Comparison of ENCODE assay signal across 8 cellular contexts in the genomic region with DNA sequence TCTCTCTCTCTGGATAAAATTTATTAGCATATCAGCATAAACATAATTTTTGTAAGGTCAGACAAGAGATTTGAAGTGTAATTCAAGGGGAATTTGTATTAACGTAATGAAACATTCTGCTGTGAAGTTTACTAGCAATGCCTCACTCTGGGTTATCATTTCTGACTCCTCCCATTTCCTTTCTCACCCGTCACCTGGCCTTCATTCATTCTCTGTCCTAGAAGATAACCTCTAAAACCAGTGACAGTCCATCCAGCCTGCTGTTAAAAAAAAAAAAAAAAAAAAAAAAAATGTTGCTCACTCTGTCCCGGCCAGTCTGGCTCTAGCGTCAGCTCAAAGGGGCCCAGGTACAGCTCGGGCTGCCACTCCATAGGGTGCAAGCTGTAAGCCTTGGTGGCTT. TPM values are rescaled to one million over a fixed set of nuclear protein-coding genes. Genes with fewer than 3 reads are reported as not detected.
DNase-seq lines count a peak whose midpoint lies in the region; ATAC-seq and TF ChIP-seq lines count a peak whose summit lies in the region.

No MANE protein-coding gene starts in this region.

- H3K27ac Mint-ChIP-seq in activated CD8-positive, alpha-beta memory T cell treated with anti-CD3 and anti-CD28 coated beads, Interleukin-2, amount 10 ng/mL, durations not matched to agents 7 days and 5 days: peak overlapping the region; percentile 99
- peak overlapping the region; percentile 100 for H3K27ac Mint-ChIP-seq in activated T-helper 1 cell treated with anti-CD3 and anti-CD28 coated beads, Interleukin-12 subunit alpha, Interleukin-12 subunit beta, Interleukin-2, Interleukin-4 antibody, amounts not matched to agents 30 ng/mL and 10 ng/mL and 1 ng/mL, durations not matched to agents 14 hours and 24 hours and 36 hours
- peak overlapping the region; percentile 100 for H3K27ac Mint-ChIP-seq in natural killer cell

- no peaks in the 10 kb centered on the region for H3K27me3 Mint-ChIP-seq in activated CD8-positive, alpha-beta memory T cell treated with anti-CD3 and anti-CD28 coated beads, Interleukin-2, amount 10 ng/mL, durations not matched to agents 7 days and 5 days
- no peaks in the 10 kb centered on the region for H3K27me3 Mint-ChIP-seq in activated T-helper 1 cell treated with anti-CD3 and anti-CD28 coated beads, Interleukin-12 subunit alpha, Interleukin-12 subunit beta, Interleukin-2, Interleukin-4 antibody, amounts not matched to agents 30 ng/mL and 10 ng/mL and 1 ng/mL, durations not matched to agents 14 hours and 24 hours and 36 hours (ENCODE audit: insufficient read depth)
- H3K27me3 Mint-ChIP-seq in natural killer cell (ENCODE audit: low read depth in 2 of 2): no peaks in the 10 kb centered on the region

- H3K4me3 Mint-ChIP-seq in activated CD8-positive, alpha-beta memory T cell treated with anti-CD3 and anti-CD28 coated beads, Interleukin-2, amount 10 ng/mL, durations not matched to agents 7 days and 5 days: peak overlapping the region; percentile 76
- H3K4me3 Mint-ChIP-seq in activated T-helper 1 cell treated with anti-CD3 and anti-CD28 coated beads, Interleukin-12 subunit alpha, Interleukin-12 subunit beta, Interleukin-2, Interleukin-4 antibody, amounts not matched to agents 30 ng/mL and 10 ng/mL and 1 ng/mL, durations not matched to agents 14 hours and 24 hours and 36 hours: peak overlapping the region; percentile 85
- peak overlapping the region; percentile 97 for H3K4me3 Mint-ChIP-seq in natural killer cell

- peaks cover 54% of the 10 kb centered on the region for H3K4me1 Mint-ChIP-seq in activated CD8-positive, alpha-beta memory T cell treated with anti-CD3 and anti-CD28 coated beads, Interleukin-2, amount 10 ng/mL, durations not matched to agents 7 days and 5 days
- H3K4me1 Mint-ChIP-seq in activated T-helper 1 cell treated with anti-CD3 and anti-CD28 coated beads, Interleukin-12 subunit alpha, Interleukin-12 subunit beta, Interleukin-2, Interleukin-4 antibody, amounts not matched to agents 30 ng/mL and 10 ng/mL and 1 ng/mL, durations not matched to agents 14 hours and 24 hours and 36 hours (ENCODE audit: low read depth): peaks cover 61% of the 10 kb centered on the region
- peaks cover 35 to 46% of the 10 kb centered on the region in 2 donors for H3K4me1 Mint-ChIP-seq in natural killer cell

- H3K9me3 Mint-ChIP-seq in activated CD8-positive, alpha-beta memory T cell treated with anti-CD3 and anti-CD28 coated beads, Interleukin-2, amount 10 ng/mL, durations not matched to agents 7 days and 5 days (ENCODE audit: low read depth): no peaks in the 10 kb centered on the region
- no peaks in the 10 kb centered on the region for H3K9me3 Mint-ChIP-seq in activated T-helper 1 cell treated with anti-CD3 and anti-CD28 coated beads, Interleukin-12 subunit alpha, Interleukin-12 subunit beta, Interleukin-2, Interleukin-4 antibody, amounts not matched to agents 30 ng/mL and 10 ng/mL and 1 ng/mL, durations not matched to agents 14 hours and 24 hours and 36 hours
- no peaks in the 10 kb centered on the region for H3K9me3 Mint-ChIP-seq in natural killer cell

- intact Hi-C loops in activated T-helper 1 cell treated with anti-CD3 and anti-CD28 coated beads, Interleukin-12 subunit alpha, Interleukin-12 subunit beta, Interleukin-2, Interleukin-4 antibody, amounts not matched to agents 30 ng/mL and 10 ng/mL and 1 ng/mL, durations not matched to agents 14 hours and 24 hours and 36 hours (cut with micrococcal nuclease): no loop called here
- intact Hi-C loops in natural killer cell (cut with micrococcal nuclease) (loop anchor here (1.0 to 2.0 kb wide), 2 partner anchors 27 to 150 kb away; a partner anchor contains a TSS), posterior cingulate gyrus (cut with DNase I) (no loop called here)

- ATAC-seq in activated CD8-positive, alpha-beta memory T cell treated with anti-CD3 and anti-CD28 coated beads, Interleukin-2, amount 10 ng/mL, durations not matched to agents 7 days and 5 days: peak; percentile 57
- ATAC-seq in HG02981 (IDR thresholded peaks at IDR 0.05; ENCODE audit: unreplicated experiment) (peak; percentile 44), natural killer cell (peak; percentile 77 to 82 (median 80))

- TF ChIP-seq CTCF in natural killer cell (IDR thresholded peaks at IDR 0.05): no peak

- DNase-seq in activated CD8-positive, alpha-beta memory T cell treated with anti-CD3 and anti-CD28 coated beads, Interleukin-2, amount 10 ng/mL, durations not matched to agents 7 days and 5 days: peak; percentile 58
- no peak for DNase-seq in activated CD8-positive, alpha-beta memory T cell treated with anti-CD3 and anti-CD28 coated beads, Interleukin-2, amount 50 U/mL, for 48 hours
- DNase-seq in activated T-helper 1 cell treated with anti-CD3 and anti-CD28 coated beads, Interleukin-12 subunit alpha, Interleukin-12 subunit beta, Interleukin-2, Interleukin-4 antibody, amounts not matched to agents 30 ng/mL and 10 ng/mL and 1 ng/mL, durations not matched to agents 14 hours and 24 hours and 36 hours (ENCODE audit: low spot score): peak; percentile 10
- DNase-seq in natural killer cell (no peak), COLO829 (ENCODE audit: low spot score) (no peak), posterior cingulate gyrus (no peak)
- no peak for DNase-seq in effector CD8-positive, alpha-beta T cell (lab: John Stamatoyannopoulos, UW)

- peaks cover 3% of the 10 kb centered on the region for H3K36me3 Mint-ChIP-seq in activated CD8-positive, alpha-beta memory T cell treated with anti-CD3 and anti-CD28 coated beads, Interleukin-2, amount 10 ng/mL, durations not matched to agents 7 days and 5 days
- H3K36me3 Mint-ChIP-seq in activated T-helper 1 cell treated with anti-CD3 and anti-CD28 coated beads, Interleukin-12 subunit alpha, Interleukin-12 subunit beta, Interleukin-2, Interleukin-4 antibody, amounts not matched to agents 30 ng/mL and 10 ng/mL and 1 ng/mL, durations not matched to agents 14 hours and 24 hours and 36 hours (ENCODE audit: low read depth): peaks cover 9% of the 10 kb centered on the region
- H3K36me3 Mint-ChIP-seq in natural killer cell: no peaks in the 10 kb centered on the region

- CTCF ChIA-PET in activated CD8-positive, alpha-beta memory T cell treated with anti-CD3 and anti-CD28 coated beads, Interleukin-2, amount 10 ng/mL, durations not matched to agents 7 days and 5 days (lab: Charles Lee): interaction anchor here (0.7 to 2.4 kb wide), 4 partner anchors 26 to 150 kb away, joined by 3 to 8 read pairs (median 6); a partner anchor contains a TSS

RNA-seq across cellular contexts. Expression of a gene that starts 27.2 kb away (rescaled TPM):
- 1 to 10 TPM; 4.3 to 7.2 TPM for total RNA-seq in activated CD8-positive, alpha-beta memory T cell treated with anti-CD3 and anti-CD28 coated beads, Interleukin-2, amount 10 ng/mL, durations not matched to agents 7 days and 5 days
- 8.3 and 9.5 TPM in 2 replicates for total RNA-seq in activated T-helper 1 cell treated with anti-CD3 and anti-CD28 coated beads, Interleukin-12 subunit alpha, Interleukin-12 subunit beta, Interleukin-2, Interleukin-4 antibody, amounts not matched to agents 30 ng/mL and 10 ng/mL and 1 ng/mL, durations not matched to agents 14 hours and 24 hours and 36 hours
- total RNA-seq in natural killer cell: 10 to 100 TPM in 1 of 3 donors, 1 to 10 TPM in 2; 9.2 to 15.4 (median 10.0) TPM

Comparison
In these comparisons a context has a peak if more than half of its experiments do, and no peak if none do; other contexts are left out.
1. DNase-seq: peak in activated CD8-positive, alpha-beta memory T cell treated with anti-CD3 and anti-CD28 coated beads, Interleukin-2, amount 10 ng/mL, durations not matched to agents 7 days and 5 days (single experiment) and activated T-helper 1 cell treated with anti-CD3 and anti-CD28 coated beads, Interleukin-12 subunit alpha, Interleukin-12 subunit beta, Interleukin-2, Interleukin-4 antibody, amounts not matched to agents 30 ng/mL and 10 ng/mL and 1 ng/mL, durations not matched to agents 14 hours and 24 hours and 36 hours (single experiment); none in activated CD8-positive, alpha-beta memory T cell treated with anti-CD3 and anti-CD28 coated beads, Interleukin-2, amount 50 U/mL, for 48 hours (single experiment), natural killer cell (single experiment), COLO829 (single experiment), effector CD8-positive, alpha-beta T cell (single experiment) and posterior cingulate gyrus (0 of 10).
2. Peak in every context shown above with its lines, with median percentiles within 50 percentile points of each other: ATAC-seq, H3K27ac Mint-ChIP-seq and H3K4me3 Mint-ChIP-seq.